16 cellular contexts compared by ENCODE assay signal in the genomic region with DNA sequence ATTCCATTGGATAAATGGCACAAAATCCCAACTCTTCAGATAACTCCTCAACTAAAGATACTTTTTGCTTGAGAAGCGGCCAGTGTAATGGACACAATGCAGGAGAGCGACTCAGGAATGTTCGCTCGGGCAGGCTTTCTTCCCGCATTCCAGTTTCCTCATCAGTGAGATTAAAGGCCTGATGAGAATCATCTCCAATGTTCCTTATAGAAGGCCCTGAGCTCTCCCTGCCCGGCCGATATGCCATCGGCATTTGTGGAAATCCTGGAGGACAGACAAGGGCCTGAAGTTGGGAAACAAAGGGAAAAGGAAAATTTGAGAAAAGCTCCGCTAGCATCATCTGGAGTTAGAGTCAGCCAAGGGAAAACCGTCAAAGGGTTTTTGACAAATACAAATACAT. TPM values are rescaled to one million over a fixed set of nuclear protein-coding genes. Genes with fewer than 3 reads are reported as not detected.
DNase-seq lines count a peak whose midpoint lies in the region; ATAC-seq and TF ChIP-seq lines count a peak whose summit lies in the region.
"Had no signal": no experiment of that assay in that cellular context is flagged by ENCODE, and none has a peak within 500 bp of the region (broad histone marks: within the 10 kb centered on the region; RNA-seq: fewer than 3 reads in every experiment).

No MANE protein-coding gene starts in this region.

- H3K9me3 Mint-ChIP-seq in WTC11: no peaks in the 10 kb centered on the region
- H3K9me3 Mint-ChIP-seq in immature natural killer cell: no peaks in the 10 kb centered on the region
- H3K9me3 Mint-ChIP-seq in progenitor cell of endocrine pancreas (ENCODE audit: low read depth): no peaks in the 10 kb centered on the region
- H3K9me3 Mint-ChIP-seq: CD8-positive, alpha-beta memory T cell had no signal

- DNase-seq in ELF-1 (ENCODE audit: low read depth, low spot score) (peak; percentile 51), WTC11 (ENCODE audit: low spot score) (no peak), immature natural killer cell (no peak), progenitor cell of endocrine pancreas (ENCODE audit: low spot score, unreplicated experiment) (no peak), dedifferentiated amniotic fluid mesenchymal stem cell (ENCODE audit: extremely low spot score) (no peak), ureter (ENCODE audit: low spot score) (no peak)
- DNase-seq: C1 segment of cervical spinal cord; CD8-positive, alpha-beta memory T cell; DMS79; GOT3; NCI-H1105 treated with DMSO at 0.1 percent for 48 hours; NCI-H1694; NCI-H2081 treated with DMSO at 0.1 percent for 48 hours; NCI-H748 treated with DMSO at 0.1 percent for 48 hours; SHP77 had no signal

- CTCF ChIA-PET in WTC11 (lab: Charles Lee): no interaction called here

- H3K4me1 Mint-ChIP-seq in WTC11 (peaks cover 76% of the 10 kb centered on the region), immature natural killer cell (peaks cover 36 to 49% of the 10 kb centered on the region in 2 donors), progenitor cell of endocrine pancreas (ENCODE audit: low read depth) (peaks cover 25% of the 10 kb centered on the region)

- H3K4me3 Mint-ChIP-seq in WTC11 (no peak overlapping the region), immature natural killer cell (peak overlapping the region in 3 of 5 donors; percentile 10 to 42 (median 20)), progenitor cell of endocrine pancreas (ENCODE audit: low read depth) (no peak overlapping the region)
- H3K4me3 Mint-ChIP-seq: CD8-positive, alpha-beta memory T cell had no signal

- H3K27ac Mint-ChIP-seq in WTC11: peak overlapping the region; percentile 49; the same call in 1 of the 2 replicates
- H3K27ac Mint-ChIP-seq in immature natural killer cell: peak overlapping the region in 3 of 6 donors; percentile 40 to 71 (median 49)
- peak overlapping the region; percentile 14 for H3K27ac Mint-ChIP-seq in progenitor cell of endocrine pancreas

- H3K36me3 Mint-ChIP-seq in WTC11 (no peaks in the 10 kb centered on the region; the same call in 1 of the 2 replicates), immature natural killer cell (peaks cover 5 to 17% (median 7%) of the 10 kb centered on the region in 3 donors), progenitor cell of endocrine pancreas (ENCODE audit: insufficient read depth) (no peaks in the 10 kb centered on the region)

- no peak for TF ChIP-seq CTCF in WTC11 (IDR thresholded peaks at IDR 0.05)
- no peak for TF ChIP-seq CTCF in progenitor cell of endocrine pancreas (IDR thresholded peaks at IDR 0.05; ENCODE audit: unreplicated experiment)

- ATAC-seq in WTC11 (no peak), GM18498 (IDR thresholded peaks at IDR 0.05; ENCODE audit: unreplicated experiment) (no peak)

- POLR2A ChIA-PET in WTC11 (lab: Charles Lee): interaction anchor here (0.6 kb wide), 1 partner anchor 867 kb away, joined by 3 read pairs; no protein-coding TSS in a partner anchor

- H3K27me3 Mint-ChIP-seq in WTC11 (ENCODE audit: low read depth): no peaks in the 10 kb centered on the region
- H3K27me3 Mint-ChIP-seq in immature natural killer cell (ENCODE audit: low read depth in 3 of 3): peaks cover 0 to 3% (median 0%) of the 10 kb centered on the region in 3 donors
- H3K27me3 Mint-ChIP-seq in progenitor cell of endocrine pancreas: peaks cover 12% of the 10 kb centered on the region

TF ChIP-seq in WTC11, 78 proteins besides CTCF, POLR2A, EP300 and RAD21:
- no peak for TF ChIP-seq IRF2 (CRISPR knock-in tag; IDR thresholded peaks at IDR 0.05; ENCODE audit: borderline replicate concordance, low read depth)
- no peak for TF ChIP-seq FOXP4 (CRISPR knock-in tag; IDR thresholded peaks at IDR 0.05)
- TF ChIP-seq HMGA2 (CRISPR knock-in tag; IDR thresholded peaks at IDR 0.05): no peak
- no peak for TF ChIP-seq RORB (CRISPR knock-in tag; IDR thresholded peaks at IDR 0.05)
- TF ChIP-seq E2F4 (CRISPR knock-in tag; IDR thresholded peaks at IDR 0.05; ENCODE audit: borderline replicate concordance, low read depth): no peak
- no peak for TF ChIP-seq ERG (CRISPR knock-in tag; IDR thresholded peaks at IDR 0.05)
- no peak for TF ChIP-seq E2F5 (CRISPR knock-in tag; IDR thresholded peaks at IDR 0.05)

RNA-seq across cellular contexts. Expression of gene FOXN3, which starts 37.9 kb away (rescaled TPM):
- total RNA-seq in WTC11 (2021): 143 to 170 TPM (median 147 TPM) in 3 replicates
- polyA plus RNA-seq in immature natural killer cell: 100 to 1,000 TPM in 2 of 3 donors, 10 to 100 TPM in 1; 88.6 to 150 (median 102) TPM
- total RNA-seq in progenitor cell of endocrine pancreas: 25.8 and 34.9 TPM in 2 replicates
- 91.7 TPM for total RNA-seq in ureter

Comparison
In these comparisons a context has a peak if more than half of its experiments do, and no peak if none do; other contexts are left out.
1. H3K4me3 Mint-ChIP-seq: peak in immature natural killer cell (3 of 5); none in WTC11 (single experiment) and progenitor cell of endocrine pancreas (single experiment).